ENCODE assay signal across 23 cellular contexts in genomic region chr11:71218789-71219499, GRCh38. TPM values are rescaled to one million over a fixed set of nuclear protein-coding genes. Genes with fewer than 3 reads are reported as not detected.
"Had no signal": no experiment of that assay in that cellular context is flagged by ENCODE, and none has a peak within 500 bp of the region (broad histone marks: within the 10 kb centered on the region; RNA-seq: fewer than 3 reads in every experiment).

No MANE protein-coding gene starts in this region.

- ATAC-seq: activated T-cell treated with anti-CD3 and anti-CD28 coated beads, Interleukin-2, amount 50 U/mL, for 72 hours; esophagus mucosa; gastrocnemius medialis; heart left ventricle; left cardiac atrium; mucosa of descending colon had no signal

- H3K27ac ChIP-seq: gastrocnemius medialis, heart left ventricle, upper lobe of left lung had no signal

- DNase-seq: activated CD4-positive, alpha-beta T cell treated with anti-CD3 and anti-CD28 coated beads for 4 hours; activated CD4-positive, alpha-beta T cell treated with anti-CD3 and anti-CD28 coated beads, Interleukin-2, amount 50 U/mL, for 48 hours; activated CD4-positive, CD25-positive, alpha-beta regulatory T cell; activated gamma-delta T cell; activated naive CD4-positive, alpha-beta T cell treated with anti-CD3 and anti-CD28 coated beads, Interleukin-2, amount 50 U/mL, for 16 hours; activated T-cell treated with anti-CD3 and anti-CD28 coated beads, Interleukin-2, amount 50 U/mL, for 72 hours; anterior cingulate cortex; caudate nucleus; effector memory CD4-positive, alpha-beta T cell; gastrocnemius medialis; heart left ventricle; islet precursor cell; left cardiac atrium; naive B cell; nucleus accumbens; stimulated activated CD4-positive, alpha-beta T cell treated with anti-CD3 and anti-CD28 coated beads, Interleukin-4, amount 100 ng/mL, for 24 hours; stimulated activated naive CD4-positive, alpha-beta T cell treated with Interleukin-2 at 50 U/mL for 16 hours; T1000; upper lobe of left lung had no signal

- H3K4me1 ChIP-seq: gastrocnemius medialis, heart left ventricle, upper lobe of left lung had no signal

- H3K9me3 ChIP-seq: gastrocnemius medialis, heart left ventricle, mucosa of descending colon, upper lobe of left lung had no signal

- FAIRE-seq: endothelial cell of umbilical vein had no signal

- H3K36me3 ChIP-seq: gastrocnemius medialis, heart left ventricle, upper lobe of left lung had no signal

- H3K27me3 ChIP-seq: upper lobe of left lung had no signal

- H3K4me3 ChIP-seq: gastrocnemius medialis, heart left ventricle, mucosa of descending colon, upper lobe of left lung had no signal

RNA-seq across cellular contexts. Expression of gene SHANK2, which starts 33.4 kb away (rescaled TPM):
- total RNA-seq: activated CD8-positive, alpha-beta memory T cell treated with anti-CD3 and anti-CD28 coated beads for 36 hours; endothelial cell of umbilical vein had no signal
- polyA plus RNA-seq: endothelial cell of umbilical vein had no signal
